1 cellular context compared by ENCODE assay signal in the genomic region with DNA sequence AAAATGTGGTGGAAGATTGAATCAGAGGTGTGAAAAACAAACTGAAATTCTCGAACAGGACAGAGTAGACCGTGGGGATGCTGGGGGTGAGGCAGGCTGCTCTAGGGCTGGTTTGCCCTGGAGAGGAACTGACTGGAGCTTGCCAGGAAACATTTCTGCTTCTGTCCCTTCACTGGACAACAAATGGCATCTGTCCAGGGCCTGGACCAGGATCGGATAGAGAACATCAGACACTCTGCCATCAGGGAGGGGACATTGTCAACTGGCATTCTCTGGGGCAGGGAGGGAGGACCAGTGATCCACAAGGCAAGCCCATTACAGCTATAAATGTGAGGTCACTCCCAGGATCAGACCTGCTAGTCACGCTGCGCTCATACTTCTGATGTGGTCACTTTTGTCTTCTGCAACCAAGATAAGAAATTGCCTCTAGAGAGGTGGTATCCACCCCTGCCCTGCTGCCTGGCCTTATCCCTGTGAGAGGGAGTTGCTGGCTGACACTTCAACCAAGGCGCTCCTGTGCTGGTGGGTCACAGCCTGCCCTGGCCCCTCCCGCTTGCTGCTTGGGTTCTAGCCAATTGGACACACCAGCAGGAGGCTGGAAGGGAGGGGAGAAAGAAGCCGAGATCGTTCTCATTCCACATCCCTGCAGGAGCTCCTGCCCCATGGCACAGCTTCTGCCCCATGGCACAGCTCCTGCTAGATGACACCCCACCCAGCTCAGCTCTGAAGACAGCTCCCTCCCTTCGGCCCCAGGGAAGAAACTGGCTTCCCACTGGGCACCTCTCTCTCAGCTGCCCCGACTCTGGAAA.
TF ChIP-seq lines count a peak whose summit lies in the region.

No MANE protein-coding gene starts in this region.

TF ChIP-seq in WTC11, 78 proteins besides CTCF, POLR2A, EP300 and RAD21 (continued from another document):
- TF ChIP-seq, protein P1, sequence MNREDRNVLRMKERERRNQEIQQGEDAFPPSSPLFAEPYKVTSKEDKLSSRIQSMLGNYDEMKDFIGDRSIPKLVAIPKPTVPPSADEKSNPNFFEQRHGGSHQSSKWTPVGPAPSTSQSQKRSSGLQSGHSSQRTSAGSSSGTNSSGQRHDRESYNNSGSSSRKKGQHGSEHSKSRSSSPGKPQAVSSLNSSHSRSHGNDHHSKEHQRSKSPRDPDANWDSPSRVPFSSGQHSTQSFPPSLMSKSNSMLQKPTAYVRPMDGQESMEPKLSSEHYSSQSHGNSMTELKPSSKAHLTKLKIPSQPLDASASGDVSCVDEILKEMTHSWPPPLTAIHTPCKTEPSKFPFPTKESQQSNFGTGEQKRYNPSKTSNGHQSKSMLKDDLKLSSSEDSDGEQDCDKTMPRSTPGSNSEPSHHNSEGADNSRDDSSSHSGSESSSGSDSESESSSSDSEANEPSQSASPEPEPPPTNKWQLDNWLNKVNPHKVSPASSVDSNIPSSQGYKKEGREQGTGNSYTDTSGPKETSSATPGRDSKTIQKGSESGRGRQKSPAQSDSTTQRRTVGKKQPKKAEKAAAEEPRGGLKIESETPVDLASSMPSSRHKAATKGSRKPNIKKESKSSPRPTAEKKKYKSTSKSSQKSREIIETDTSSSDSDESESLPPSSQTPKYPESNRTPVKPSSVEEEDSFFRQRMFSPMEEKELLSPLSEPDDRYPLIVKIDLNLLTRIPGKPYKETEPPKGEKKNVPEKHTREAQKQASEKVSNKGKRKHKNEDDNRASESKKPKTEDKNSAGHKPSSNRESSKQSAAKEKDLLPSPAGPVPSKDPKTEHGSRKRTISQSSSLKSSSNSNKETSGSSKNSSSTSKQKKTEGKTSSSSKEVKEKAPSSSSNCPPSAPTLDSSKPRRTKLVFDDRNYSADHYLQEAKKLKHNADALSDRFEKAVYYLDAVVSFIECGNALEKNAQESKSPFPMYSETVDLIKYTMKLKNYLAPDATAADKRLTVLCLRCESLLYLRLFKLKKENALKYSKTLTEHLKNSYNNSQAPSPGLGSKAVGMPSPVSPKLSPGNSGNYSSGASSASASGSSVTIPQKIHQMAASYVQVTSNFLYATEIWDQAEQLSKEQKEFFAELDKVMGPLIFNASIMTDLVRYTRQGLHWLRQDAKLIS (CRISPR knock-in tag; IDR thresholded peaks at IDR 0.05; ENCODE audit: borderline replicate concordance), result no peak
- TF ChIP-seq CREM (CRISPR knock-in tag; IDR thresholded peaks at IDR 0.05) (no peak), ZNF232 (CRISPR knock-in tag; IDR thresholded peaks at IDR 0.05) (no peak), GABPB1 (CRISPR knock-in tag; IDR thresholded peaks at IDR 0.05) (no peak), NR3C1 (CRISPR knock-in tag; conservative IDR thresholded peaks at IDR 0.05; ENCODE audit: low read depth) (no peak), ATF1 (CRISPR knock-in tag; IDR thresholded peaks at IDR 0.05) (no peak)
- TF ChIP-seq, protein P2, sequence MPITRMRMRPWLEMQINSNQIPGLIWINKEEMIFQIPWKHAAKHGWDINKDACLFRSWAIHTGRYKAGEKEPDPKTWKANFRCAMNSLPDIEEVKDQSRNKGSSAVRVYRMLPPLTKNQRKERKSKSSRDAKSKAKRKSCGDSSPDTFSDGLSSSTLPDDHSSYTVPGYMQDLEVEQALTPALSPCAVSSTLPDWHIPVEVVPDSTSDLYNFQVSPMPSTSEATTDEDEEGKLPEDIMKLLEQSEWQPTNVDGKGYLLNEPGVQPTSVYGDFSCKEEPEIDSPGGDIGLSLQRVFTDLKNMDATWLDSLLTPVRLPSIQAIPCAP (CRISPR knock-in tag; IDR thresholded peaks at IDR 0.05), result no peak
- TF ChIP-seq, protein P3, sequence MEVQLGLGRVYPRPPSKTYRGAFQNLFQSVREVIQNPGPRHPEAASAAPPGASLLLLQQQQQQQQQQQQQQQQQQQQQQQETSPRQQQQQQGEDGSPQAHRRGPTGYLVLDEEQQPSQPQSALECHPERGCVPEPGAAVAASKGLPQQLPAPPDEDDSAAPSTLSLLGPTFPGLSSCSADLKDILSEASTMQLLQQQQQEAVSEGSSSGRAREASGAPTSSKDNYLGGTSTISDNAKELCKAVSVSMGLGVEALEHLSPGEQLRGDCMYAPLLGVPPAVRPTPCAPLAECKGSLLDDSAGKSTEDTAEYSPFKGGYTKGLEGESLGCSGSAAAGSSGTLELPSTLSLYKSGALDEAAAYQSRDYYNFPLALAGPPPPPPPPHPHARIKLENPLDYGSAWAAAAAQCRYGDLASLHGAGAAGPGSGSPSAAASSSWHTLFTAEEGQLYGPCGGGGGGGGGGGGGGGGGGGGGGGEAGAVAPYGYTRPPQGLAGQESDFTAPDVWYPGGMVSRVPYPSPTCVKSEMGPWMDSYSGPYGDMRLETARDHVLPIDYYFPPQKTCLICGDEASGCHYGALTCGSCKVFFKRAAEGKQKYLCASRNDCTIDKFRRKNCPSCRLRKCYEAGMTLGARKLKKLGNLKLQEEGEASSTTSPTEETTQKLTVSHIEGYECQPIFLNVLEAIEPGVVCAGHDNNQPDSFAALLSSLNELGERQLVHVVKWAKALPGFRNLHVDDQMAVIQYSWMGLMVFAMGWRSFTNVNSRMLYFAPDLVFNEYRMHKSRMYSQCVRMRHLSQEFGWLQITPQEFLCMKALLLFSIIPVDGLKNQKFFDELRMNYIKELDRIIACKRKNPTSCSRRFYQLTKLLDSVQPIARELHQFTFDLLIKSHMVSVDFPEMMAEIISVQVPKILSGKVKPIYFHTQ (CRISPR knock-in tag; IDR thresholded peaks at IDR 0.05), result no peak
- TF ChIP-seq, protein P4, sequence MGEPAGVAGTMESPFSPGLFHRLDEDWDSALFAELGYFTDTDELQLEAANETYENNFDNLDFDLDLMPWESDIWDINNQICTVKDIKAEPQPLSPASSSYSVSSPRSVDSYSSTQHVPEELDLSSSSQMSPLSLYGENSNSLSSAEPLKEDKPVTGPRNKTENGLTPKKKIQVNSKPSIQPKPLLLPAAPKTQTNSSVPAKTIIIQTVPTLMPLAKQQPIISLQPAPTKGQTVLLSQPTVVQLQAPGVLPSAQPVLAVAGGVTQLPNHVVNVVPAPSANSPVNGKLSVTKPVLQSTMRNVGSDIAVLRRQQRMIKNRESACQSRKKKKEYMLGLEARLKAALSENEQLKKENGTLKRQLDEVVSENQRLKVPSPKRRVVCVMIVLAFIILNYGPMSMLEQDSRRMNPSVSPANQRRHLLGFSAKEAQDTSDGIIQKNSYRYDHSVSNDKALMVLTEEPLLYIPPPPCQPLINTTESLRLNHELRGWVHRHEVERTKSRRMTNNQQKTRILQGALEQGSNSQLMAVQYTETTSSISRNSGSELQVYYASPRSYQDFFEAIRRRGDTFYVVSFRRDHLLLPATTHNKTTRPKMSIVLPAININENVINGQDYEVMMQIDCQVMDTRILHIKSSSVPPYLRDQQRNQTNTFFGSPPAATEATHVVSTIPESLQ (CRISPR knock-in tag; IDR thresholded peaks at IDR 0.05), result no peak
- TF ChIP-seq, protein P5, sequence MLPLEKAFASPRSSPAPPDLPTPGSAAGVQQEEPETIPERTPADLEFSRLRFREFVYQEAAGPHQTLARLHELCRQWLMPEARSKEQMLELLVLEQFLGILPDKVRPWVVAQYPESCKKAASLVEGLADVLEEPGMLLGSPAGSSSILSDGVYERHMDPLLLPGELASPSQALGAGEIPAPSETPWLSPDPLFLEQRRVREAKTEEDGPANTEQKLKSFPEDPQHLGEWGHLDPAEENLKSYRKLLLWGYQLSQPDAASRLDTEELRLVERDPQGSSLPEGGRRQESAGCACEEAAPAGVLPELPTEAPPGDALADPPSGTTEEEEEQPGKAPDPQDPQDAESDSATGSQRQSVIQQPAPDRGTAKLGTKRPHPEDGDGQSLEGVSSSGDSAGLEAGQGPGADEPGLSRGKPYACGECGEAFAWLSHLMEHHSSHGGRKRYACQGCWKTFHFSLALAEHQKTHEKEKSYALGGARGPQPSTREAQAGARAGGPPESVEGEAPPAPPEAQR (CRISPR knock-in tag; IDR thresholded peaks at IDR 0.05), result no peak
- TF ChIP-seq, protein P6, sequence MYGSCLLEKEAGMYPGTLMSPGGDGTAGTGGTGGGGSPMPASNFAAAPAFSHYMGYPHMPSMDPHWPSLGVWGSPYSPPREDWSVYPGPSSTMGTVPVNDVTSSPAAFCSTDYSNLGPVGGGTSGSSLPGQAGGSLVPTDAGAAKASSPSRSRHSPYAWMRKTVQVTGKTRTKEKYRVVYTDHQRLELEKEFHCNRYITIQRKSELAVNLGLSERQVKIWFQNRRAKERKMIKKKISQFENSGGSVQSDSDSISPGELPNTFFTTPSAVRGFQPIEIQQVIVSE (CRISPR knock-in tag; IDR thresholded peaks at IDR 0.05; ENCODE audit: borderline replicate concordance), result no peak
TF ChIP-seq in WTC11: peak in this region for 0.
